In the genomic region with DNA sequence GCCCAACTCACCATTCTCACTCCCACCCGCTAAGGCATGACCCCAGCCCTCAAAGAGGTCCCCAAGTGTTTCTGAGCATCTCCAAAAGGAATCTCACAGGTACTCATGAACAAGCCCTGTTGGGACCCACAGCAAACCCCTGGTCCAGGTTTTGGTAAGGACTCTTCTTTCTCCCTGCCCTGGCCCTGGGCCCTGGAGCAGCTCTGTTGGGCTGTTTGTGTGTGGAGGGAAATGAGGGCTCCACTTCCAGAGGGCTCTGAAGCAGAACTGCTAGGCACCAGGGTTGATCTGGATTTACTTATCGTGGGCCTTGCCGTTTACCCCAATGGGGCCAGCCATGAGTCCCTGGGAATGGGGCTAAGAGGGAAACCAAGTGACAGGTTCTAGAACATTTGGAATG, we compare ENCODE assay signal across 3 cellular contexts.
"Had no signal": no experiment of that assay in that cellular context is flagged by ENCODE, and none has a peak within 500 bp of the region (broad histone marks: within the 10 kb centered on the region; RNA-seq: fewer than 3 reads in every experiment).

No MANE protein-coding gene starts in this region.

- H3K27ac ChIP-seq: HL-60 had no signal

- DNase-seq: IMR-90 had no signal

- H3K4me3 ChIP-seq: K562 had no signal
